In the genomic region with DNA sequence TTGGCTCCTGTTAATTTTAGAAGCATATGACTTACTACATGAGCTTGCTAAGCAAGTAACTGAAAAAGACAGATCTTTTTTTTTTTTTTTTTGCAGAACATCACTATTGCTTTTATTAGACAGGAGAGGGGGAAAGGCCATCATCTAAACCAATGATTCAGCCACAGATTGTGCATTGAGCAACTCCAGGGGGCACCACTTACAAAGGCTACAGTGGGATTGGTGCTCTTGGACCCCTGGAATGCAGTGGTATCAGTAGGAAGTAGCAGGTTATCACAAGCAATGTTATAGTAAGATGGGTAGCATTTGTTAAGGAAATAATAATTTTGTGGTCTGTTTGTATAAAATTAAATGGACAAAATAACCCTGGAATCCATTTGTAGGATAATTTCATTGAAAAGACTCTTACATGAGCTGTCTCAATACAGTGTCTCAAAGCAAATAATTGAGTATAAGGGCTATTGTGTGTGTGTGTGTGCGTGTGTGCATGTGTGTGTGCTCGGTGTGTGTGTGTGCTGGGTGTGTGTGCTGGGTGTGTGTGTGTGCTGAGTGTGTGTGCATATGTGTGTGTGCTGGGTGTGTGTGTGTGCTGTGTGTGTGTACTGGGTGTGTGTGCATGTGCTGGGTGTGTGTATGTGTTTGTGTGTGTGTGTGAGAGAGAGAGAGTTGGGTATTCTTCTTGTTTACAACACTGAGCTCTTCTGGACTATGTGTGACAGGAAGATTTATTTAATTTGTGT, we compare ENCODE assay signal across 21 cellular contexts.
DNase-seq lines count a peak whose midpoint lies in the region; ATAC-seq, FAIRE-seq and TF ChIP-seq lines count a peak whose summit lies in the region.
"Had no signal": no experiment of that assay in that cellular context is flagged by ENCODE, and none has a peak within 500 bp of the region (broad histone marks: within the 10 kb centered on the region; RNA-seq: fewer than 3 reads in every experiment).

No MANE protein-coding gene starts in this region.

- 90 to 93% methylated on average over 2 of the region's 2 CpGs for WGBS in lower leg skin, 2 donors

- CTCF ChIA-PET in activated CD4-positive, alpha-beta T cell treated with anti-CD3 and anti-CD28 coated beads for 36 hours (lab: Charles Lee), result no interaction called here

- POLR2A ChIA-PET in activated CD4-positive, alpha-beta T cell treated with anti-CD3 and anti-CD28 coated beads for 36 hours (lab: Charles Lee), result no interaction called here

- H3K27ac Mint-ChIP-seq in activated CD4-positive, alpha-beta T cell treated with anti-CD3 and anti-CD28 coated beads for 36 hours, result no peak overlapping the region
- H3K27ac Mint-ChIP-seq: CD8-positive, alpha-beta T cell had no signal

- H3K9me3 Mint-ChIP-seq in activated CD4-positive, alpha-beta T cell treated with anti-CD3 and anti-CD28 coated beads for 36 hours (ENCODE audit: low read depth), result peaks cover 4% of the 10 kb centered on the region

- H3K27me3 Mint-ChIP-seq in activated CD4-positive, alpha-beta T cell treated with anti-CD3 and anti-CD28 coated beads for 36 hours, result no peaks in the 10 kb centered on the region

- peak; percentile 98 for FAIRE-seq in urothelium cell line (lab: Jason Lieb, UNC)
- FAIRE-seq: GM12878 had no signal

- TF ChIP-seq CTCF in lower leg skin (IDR thresholded peaks at IDR 0.05) (no peak), GM20000 (IDR thresholded peaks at IDR 0.05; ENCODE audit: extremely low read depth, missing control alignments) (no peak)

- H3K36me3 Mint-ChIP-seq in activated CD4-positive, alpha-beta T cell treated with anti-CD3 and anti-CD28 coated beads for 36 hours (ENCODE audit: low read depth), result no peaks in the 10 kb centered on the region
- H3K36me3 Mint-ChIP-seq: CD8-positive, alpha-beta T cell had no signal

- DNase-seq in NCI-H146 (lab: John Stamatoyannopoulos, UW) (peak; percentile 3), NCI-H146 treated with DMSO at 0.1 percent for 48 hours (lab: John Stamatoyannopoulos, UW; ENCODE audit: unreplicated experiment) (no peak), NCI-H69 (lab: John Stamatoyannopoulos, UW) (peak; percentile 8), iPS-NIHi11 (ENCODE audit: low spot score) (peak; percentile 19), urothelium cell line (ENCODE audit: low spot score) (no peak), lower leg skin (ENCODE audit: low spot score in 2 of 2) (no peak), GM20000 (ENCODE audit: low spot score) (no peak)
- DNase-seq in activated CD4-positive, alpha-beta T cell treated with anti-CD3 and anti-CD28 coated beads for 36 hours, result no peak
- DNase-seq: C1 segment of cervical spinal cord; CD8-positive, alpha-beta T cell; DND-41; GOT3; KG1; NCI-H1092; NCI-H1694; NCI-H2081; NCI-H2171 treated with DMSO at 0.1 percent for 48 hours; NCI-H524 treated with DMSO at 0.1 percent for 48 hours; Peyer's patch had no signal

- intact Hi-C loops in lower leg skin (cut with DNase I; ENCODE audit: low total_unique reads), result no loop called here
- intact Hi-C loops in activated CD4-positive, alpha-beta T cell treated with anti-CD3 and anti-CD28 coated beads for 36 hours (cut with DNase I, micrococcal nuclease), result no loop called here

- H3K4me1 Mint-ChIP-seq in activated CD4-positive, alpha-beta T cell treated with anti-CD3 and anti-CD28 coated beads for 36 hours, result no peaks in the 10 kb centered on the region

- H3K4me3 ChIP-seq in lower leg skin (ENCODE audit: low read depth, poor library complexity, severe bottlenecking), result no peak overlapping the region
- H3K4me3 ChIP-seq: GM12878, Peyer's patch had no signal

- TF ChIP-seq POLR2A in lower leg skin (IDR thresholded peaks at IDR 0.05), result no peak

- no peak for ATAC-seq in activated CD4-positive, alpha-beta T cell treated with anti-CD3 and anti-CD28 coated beads for 36 hours
- ATAC-seq: CD8-positive, alpha-beta T cell; GM12878; SK-N-SH treated with all-trans-retinoic acid at 6 μM for 48 hours had no signal

- no peak overlapping the region for H3K4me3 Mint-ChIP-seq in activated CD4-positive, alpha-beta T cell treated with anti-CD3 and anti-CD28 coated beads for 36 hours
- H3K4me3 Mint-ChIP-seq: CD8-positive, alpha-beta T cell had no signal

Comparison
In these comparisons a context has a peak if more than half of its experiments do, and no peak if none do; other contexts are left out.
1. DNase-seq: peak in NCI-H146 (single experiment), NCI-H69 (single experiment) and iPS-NIHi11 (single experiment); none in NCI-H146 treated with DMSO at 0.1 percent for 48 hours (single experiment), urothelium cell line (single experiment), lower leg skin (0 of 2), GM20000 (single experiment) and activated CD4-positive, alpha-beta T cell treated with anti-CD3 and anti-CD28 coated beads for 36 hours (single experiment).